Comparison of ENCODE assay signal across 10 cellular contexts in the genomic region with DNA sequence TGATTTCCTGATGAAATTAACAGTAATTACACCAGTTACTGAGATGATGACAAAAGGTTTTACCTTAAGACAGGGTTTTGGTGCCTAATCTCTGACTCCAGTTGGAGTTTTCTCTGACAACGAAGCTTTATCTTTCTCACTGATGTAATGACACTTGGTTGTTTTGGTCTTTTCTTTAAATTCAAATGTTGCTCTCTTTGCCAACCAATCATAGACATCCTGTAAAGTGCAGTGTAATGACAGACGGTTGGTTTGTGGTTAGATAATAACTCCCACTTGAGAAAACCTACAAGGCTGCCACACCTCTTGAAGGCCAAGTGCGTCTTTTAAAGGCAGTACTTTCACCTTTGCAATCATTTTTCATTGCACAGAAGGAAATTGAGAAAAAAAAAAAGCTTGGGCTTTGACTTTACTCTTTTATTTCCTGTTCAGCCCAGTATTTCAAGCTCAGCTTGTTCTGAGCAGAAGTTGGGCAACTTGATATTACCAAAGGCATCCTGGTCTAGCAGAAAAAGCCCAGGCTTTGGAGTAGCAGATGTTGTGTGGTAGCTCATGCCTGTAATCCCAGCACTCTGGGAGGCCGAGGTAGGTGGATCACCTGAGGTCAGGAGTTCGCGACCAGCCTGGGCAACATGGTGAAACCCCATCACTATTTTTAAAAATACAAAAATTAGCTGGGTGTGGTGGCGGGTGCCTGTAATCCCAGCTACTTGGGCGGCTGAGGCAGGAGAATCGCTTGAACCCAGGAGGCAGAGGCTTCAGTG. TPM values are rescaled to one million over a fixed set of nuclear protein-coding genes. Genes with fewer than 3 reads are reported as not detected.
DNase-seq lines count a peak whose midpoint lies in the region; ATAC-seq lines count a peak whose summit lies in the region.
"Had no signal": no experiment of that assay in that cellular context is flagged by ENCODE, and none has a peak within 500 bp of the region (broad histone marks: within the 10 kb centered on the region; RNA-seq: fewer than 3 reads in every experiment).

No MANE protein-coding gene starts in this region.

- peak; percentile 72 for ATAC-seq in GM18517 (IDR thresholded peaks at IDR 0.05; ENCODE audit: unreplicated experiment)
- peak; percentile 66 for ATAC-seq in HG03280 (IDR thresholded peaks at IDR 0.05; ENCODE audit: unreplicated experiment)

- H3K4me3 ChIP-seq in urinary bladder (ENCODE audit: low read depth, low read length), result no peak overlapping the region

- DNase-seq in NOMO-1 (lab: John Stamatoyannopoulos, UW; ENCODE audit: unreplicated experiment in 2 of 2), result peak; percentile 93 to 99
- peak; percentile 34 for DNase-seq in activated T-helper 1 cell treated with Interleukin-2 at 50 U/mL for 16 hours (ENCODE audit: low read depth)
- DNase-seq in kidney tubule cell (ENCODE audit: low spot score), result peak; percentile 30
- no peak for DNase-seq in 8988T
- no peak for DNase-seq in amniotic stem cell (lab: John Stamatoyannopoulos, UW)

- peak overlapping the region; percentile 50 for H3K27ac ChIP-seq in urinary bladder (ENCODE audit: low read depth)

- 67% methylated on average over 9 of the region's 9 CpGs for WGBS in urinary bladder

- peaks cover 2% of the 10 kb centered on the region for H3K36me3 ChIP-seq in urinary bladder (ENCODE audit: insufficient read depth)

- no peaks in the 10 kb centered on the region for H3K4me1 ChIP-seq in urinary bladder (ENCODE audit: insufficient read depth)

RNA-seq across cellular contexts. Expression of gene PDIK1L, which starts 14.9 kb away (rescaled TPM):
- 18.6 TPM for total RNA-seq in urinary bladder
- polyA plus RNA-seq in urinary bladder, result 4.4 TPM

RNA-seq across cellular contexts. Expression of gene FAM110D, which starts 32.4 kb away (rescaled TPM):
- total RNA-seq in urinary bladder, result 1.6 TPM
- polyA plus RNA-seq in urinary bladder, result 7.4 TPM

RNA-seq across cellular contexts. Expression of gene C1orf232, which starts 42.3 kb away (rescaled TPM):
- total RNA-seq in urinary bladder, result not detected
- polyA plus RNA-seq in urinary bladder, result not detected
- total RNA-seq: pulmonary artery endothelial cell, SK-MEL-5 had no signal

RNA-seq across cellular contexts. Expression of gene ZNF593, which starts 43.2 kb away (rescaled TPM):
- total RNA-seq in urinary bladder, result 6.8 TPM
- 60.4 TPM for polyA plus RNA-seq in urinary bladder

RNA-seq across cellular contexts. Expression of gene ZNF593OS, which starts 45.1 kb away (rescaled TPM):
- not detected for total RNA-seq in urinary bladder
- polyA plus RNA-seq in urinary bladder, result 0.18 TPM
- total RNA-seq: pulmonary artery endothelial cell, SK-MEL-5 had no signal

Comparison
In these comparisons a context has a peak if more than half of its experiments do, and no peak if none do; other contexts are left out.
1. DNase-seq: peak in NOMO-1 (2 of 2), activated T-helper 1 cell treated with Interleukin-2 at 50 U/mL for 16 hours (single experiment) and kidney tubule cell (single experiment); none in 8988T (single experiment) and amniotic stem cell (single experiment).